10 cellular contexts compared by ENCODE assay signal in the genomic region with DNA sequence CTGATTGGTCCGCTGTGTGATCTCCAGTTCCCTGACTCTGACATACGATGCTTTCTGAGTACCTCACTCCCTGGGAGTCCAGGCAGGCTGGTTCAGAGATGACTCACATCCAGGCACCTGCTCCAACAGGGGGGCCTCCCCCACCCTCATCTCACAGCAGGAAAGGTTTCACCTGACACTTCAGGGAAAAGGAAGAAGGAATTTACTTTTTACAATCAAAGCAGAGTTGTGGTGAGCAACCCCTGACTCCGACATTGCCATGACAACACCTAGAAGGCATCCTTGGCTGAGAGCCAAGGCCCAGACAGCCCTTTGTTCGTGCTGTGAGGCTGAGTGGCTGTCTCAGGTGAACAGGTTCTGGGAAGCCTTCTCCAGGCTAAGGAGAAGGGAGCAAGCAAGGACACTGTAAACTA.
DNase-seq lines count a peak whose midpoint lies in the region; ATAC-seq and TF ChIP-seq lines count a peak whose summit lies in the region.
"Had no signal": no experiment of that assay in that cellular context is flagged by ENCODE, and none has a peak within 500 bp of the region (broad histone marks: within the 10 kb centered on the region; RNA-seq: fewer than 3 reads in every experiment).

No MANE protein-coding gene starts in this region.

- no peaks in the 10 kb centered on the region for H3K36me3 ChIP-seq in A673 (ENCODE audit: insufficient read depth, low read length, poor library complexity, severe bottlenecking)

- H3K27ac ChIP-seq in A673 (ENCODE audit: low read depth, low read length, poor library complexity, severe bottlenecking), result no peak overlapping the region

- no peak for TF ChIP-seq RAD21 in Ishikawa (IDR thresholded peaks at IDR 0.05; ENCODE audit: low read depth)

- ATAC-seq in GM21526 (IDR thresholded peaks at IDR 0.05; ENCODE audit: low FRiP score, unreplicated experiment) (no peak), HG03135 (IDR thresholded peaks at IDR 0.05; ENCODE audit: unreplicated experiment) (no peak), HG02763 (IDR thresholded peaks at IDR 0.05; ENCODE audit: unreplicated experiment) (no peak), GM19395 (IDR thresholded peaks at IDR 0.05; ENCODE audit: unreplicated experiment) (no peak)

- H3K27me3 ChIP-seq in A673 (replicated peaks; ENCODE audit: insufficient read depth, low read depth, low read length, poor library complexity), result no peaks in the 10 kb centered on the region

- POLR2A ChIA-PET in A673 (lab: Charles Lee; ENCODE audit: low non-redundant PET), result no interaction called here

- no peaks in the 10 kb centered on the region for H3K9me3 ChIP-seq in A673 (ENCODE audit: low read depth, low read length, poor library complexity, severe bottlenecking)

- CTCF ChIA-PET in A673 (lab: Charles Lee), result no interaction called here

- no peak for TF ChIP-seq CTCF in A673 (conservative IDR thresholded peaks at IDR 0.05; ENCODE audit: low read depth, low read length)
- TF ChIP-seq CTCF in epithelial cell of esophagus (IDR thresholded peaks at IDR 0.05; ENCODE audit: insufficient read depth, low read depth, low read length, missing control alignments), result no peak

- DNase-seq in A673 (ENCODE audit: low spot score) (peak; percentile 7), NCI-H69 (lab: John Stamatoyannopoulos, UW) (peak; percentile 60), epithelial cell of esophagus (ENCODE audit: low read depth) (peak; percentile 47)
- DNase-seq: activated CD4-positive, alpha-beta T cell treated with anti-CD3 and anti-CD28 coated beads, Interleukin-2, amount 50 U/mL, for 1 hour; stimulated activated CD4-positive, alpha-beta T cell treated with anti-CD3 and anti-CD28 coated beads, Interleukin-12 subunit alpha, Interleukin-12 subunit beta, amount 100 ng/mL, for 4 hours had no signal

- H3K4me1 ChIP-seq in A673 (ENCODE audit: insufficient read depth, low read length, poor library complexity, severe bottlenecking), result peaks cover 8% of the 10 kb centered on the region

- intact Hi-C loops in A673 (cut with micrococcal nuclease; ENCODE audit: unreplicated experiment), result loop anchor here (10.0 kb wide), 1 partner anchor 425 kb away; a partner anchor contains a TSS

- no peak for TF ChIP-seq EP300 in Ishikawa (IDR thresholded peaks at IDR 0.05; ENCODE audit: borderline replicate concordance)

- no peak overlapping the region for H3K4me3 ChIP-seq in A673 (ENCODE audit: low read depth, low read length, poor library complexity, severe bottlenecking)
- H3K4me3 ChIP-seq in epithelial cell of esophagus (ENCODE audit: low read length), result no peak overlapping the region

- no TSS peak for BruUV-seq in A673 (replicated peaks; lab: Mats Ljungman, UMichigan)

TF ChIP-seq in Ishikawa, 13 proteins besides CTCF, POLR2A, EP300 and RAD21:
- TF ChIP-seq ZBTB7A (IDR thresholded peaks at IDR 0.05; ENCODE audit: low read depth) (no peak), TEAD4 (IDR thresholded peaks at IDR 0.05) (0 out of 2 replicates have a peak, but pooled peaks have one; percentile 41), TCF12 (IDR thresholded peaks at IDR 0.05; ENCODE audit: low read depth) (peak; percentile 74), TAF1 (IDR thresholded peaks at IDR 0.05; ENCODE audit: low read depth) (no peak), YY1 (IDR thresholded peaks at IDR 0.05; ENCODE audit: low read depth) (0 out of 2 replicates have a peak, but pooled peaks have one; percentile 20), NFIC (IDR thresholded peaks at IDR 0.05) (peak; percentile 76)
- TF ChIP-seq, protein P1, sequence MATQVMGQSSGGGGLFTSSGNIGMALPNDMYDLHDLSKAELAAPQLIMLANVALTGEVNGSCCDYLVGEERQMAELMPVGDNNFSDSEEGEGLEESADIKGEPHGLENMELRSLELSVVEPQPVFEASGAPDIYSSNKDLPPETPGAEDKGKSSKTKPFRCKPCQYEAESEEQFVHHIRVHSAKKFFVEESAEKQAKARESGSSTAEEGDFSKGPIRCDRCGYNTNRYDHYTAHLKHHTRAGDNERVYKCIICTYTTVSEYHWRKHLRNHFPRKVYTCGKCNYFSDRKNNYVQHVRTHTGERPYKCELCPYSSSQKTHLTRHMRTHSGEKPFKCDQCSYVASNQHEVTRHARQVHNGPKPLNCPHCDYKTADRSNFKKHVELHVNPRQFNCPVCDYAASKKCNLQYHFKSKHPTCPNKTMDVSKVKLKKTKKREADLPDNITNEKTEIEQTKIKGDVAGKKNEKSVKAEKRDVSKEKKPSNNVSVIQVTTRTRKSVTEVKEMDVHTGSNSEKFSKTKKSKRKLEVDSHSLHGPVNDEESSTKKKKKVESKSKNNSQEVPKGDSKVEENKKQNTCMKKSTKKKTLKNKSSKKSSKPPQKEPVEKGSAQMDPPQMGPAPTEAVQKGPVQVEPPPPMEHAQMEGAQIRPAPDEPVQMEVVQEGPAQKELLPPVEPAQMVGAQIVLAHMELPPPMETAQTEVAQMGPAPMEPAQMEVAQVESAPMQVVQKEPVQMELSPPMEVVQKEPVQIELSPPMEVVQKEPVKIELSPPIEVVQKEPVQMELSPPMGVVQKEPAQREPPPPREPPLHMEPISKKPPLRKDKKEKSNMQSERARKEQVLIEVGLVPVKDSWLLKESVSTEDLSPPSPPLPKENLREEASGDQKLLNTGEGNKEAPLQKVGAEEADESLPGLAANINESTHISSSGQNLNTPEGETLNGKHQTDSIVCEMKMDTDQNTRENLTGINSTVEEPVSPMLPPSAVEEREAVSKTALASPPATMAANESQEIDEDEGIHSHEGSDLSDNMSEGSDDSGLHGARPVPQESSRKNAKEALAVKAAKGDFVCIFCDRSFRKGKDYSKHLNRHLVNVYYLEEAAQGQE (IDR thresholded peaks at IDR 0.05; ENCODE audit: low read depth), result no peak
- TF ChIP-seq, protein P2, sequence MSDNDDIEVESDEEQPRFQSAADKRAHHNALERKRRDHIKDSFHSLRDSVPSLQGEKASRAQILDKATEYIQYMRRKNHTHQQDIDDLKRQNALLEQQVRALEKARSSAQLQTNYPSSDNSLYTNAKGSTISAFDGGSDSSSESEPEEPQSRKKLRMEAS (IDR thresholded peaks at IDR 0.05), result no peak

Comparison
In these comparisons a context has a peak if more than half of its experiments do, and no peak if none do; other contexts are left out.
1. DNase-seq: peak in every context shown above with its lines; median percentile 60 in NCI-H69; 47 in epithelial cell of esophagus; 7 in A673.